Comparison of ENCODE assay signal across 8 cellular contexts in genomic region chr9:36037580-36038169, GRCh38. TPM values are rescaled to one million over a fixed set of nuclear protein-coding genes. Genes with fewer than 3 reads are reported as not detected.
DNase-seq lines count a peak whose midpoint lies in the region; ATAC-seq and TF ChIP-seq lines count a peak whose summit lies in the region.

No MANE protein-coding gene starts in this region.

- no peaks in the 10 kb centered on the region for H3K27me3 Mint-ChIP-seq in activated CD8-positive, alpha-beta T cell treated with anti-CD3 and anti-CD28 coated beads for 36 hours

- H3K4me1 Mint-ChIP-seq in activated CD8-positive, alpha-beta T cell treated with anti-CD3 and anti-CD28 coated beads for 36 hours (ENCODE audit: low read depth): peaks cover 43% of the 10 kb centered on the region

- no peaks in the 10 kb centered on the region for H3K27me3 ChIP-seq in gastroesophageal sphincter
- H3K27me3 ChIP-seq in ovary: no peaks in the 10 kb centered on the region

- intact Hi-C loops in activated CD8-positive, alpha-beta T cell treated with anti-CD3 and anti-CD28 coated beads for 36 hours (cut with micrococcal nuclease): no loop called here
- intact Hi-C loops in ovary (cut with DNase I): no loop called here

- no peaks in the 10 kb centered on the region for H3K36me3 Mint-ChIP-seq in activated CD8-positive, alpha-beta T cell treated with anti-CD3 and anti-CD28 coated beads for 36 hours (ENCODE audit: low read depth)

- H3K9me3 Mint-ChIP-seq in activated CD8-positive, alpha-beta T cell treated with anti-CD3 and anti-CD28 coated beads for 36 hours: no peaks in the 10 kb centered on the region

- no peaks in the 10 kb centered on the region for H3K36me3 ChIP-seq in gastroesophageal sphincter
- no peaks in the 10 kb centered on the region for H3K36me3 ChIP-seq in ovary

- ATAC-seq in activated CD8-positive, alpha-beta T cell treated with anti-CD3 and anti-CD28 coated beads for 36 hours: no peak
- no peak for ATAC-seq in gastroesophageal sphincter
- no peak for ATAC-seq in HG03571 (IDR thresholded peaks at IDR 0.05; ENCODE audit: unreplicated experiment)
- no peak for ATAC-seq in GM18873 (IDR thresholded peaks at IDR 0.05; ENCODE audit: low FRiP score, unreplicated experiment)

- H3K9me3 ChIP-seq in gastroesophageal sphincter: no peaks in the 10 kb centered on the region
- H3K9me3 ChIP-seq in ovary: no peaks in the 10 kb centered on the region

- no peak for TF ChIP-seq POLR2A in gastroesophageal sphincter (IDR thresholded peaks at IDR 0.05)
- TF ChIP-seq POLR2A in ovary (IDR thresholded peaks at IDR 0.05): no peak

- TF ChIP-seq EP300 in gastroesophageal sphincter (IDR thresholded peaks at IDR 0.05): no peak
- TF ChIP-seq EP300 in ovary (IDR thresholded peaks at IDR 0.05): no peak

- H3K4me3 Mint-ChIP-seq in activated CD8-positive, alpha-beta T cell treated with anti-CD3 and anti-CD28 coated beads for 36 hours: peak overlapping the region; percentile 81

- H3K27ac Mint-ChIP-seq in activated CD8-positive, alpha-beta T cell treated with anti-CD3 and anti-CD28 coated beads for 36 hours: peak overlapping the region; percentile 69

- WGBS in gastroesophageal sphincter (ENCODE audit: low coverage in 1 of 2), 2 donors: 6 to 10% methylated on average over 7 to 15 of the region's 16 CpGs
- WGBS in ovary, 3 donors: 12 to 19% (median 14%) methylated on average over 16 of the region's 16 CpGs

- H3K4me1 ChIP-seq in gastroesophageal sphincter: peaks cover 0 to 54% (median 4%) of the 10 kb centered on the region in 3 donors
- peaks cover 5% of the 10 kb centered on the region for H3K4me1 ChIP-seq in ovary (ENCODE audit: insufficient read depth)

- POLR2A ChIA-PET in activated CD8-positive, alpha-beta T cell treated with anti-CD3 and anti-CD28 coated beads for 36 hours (lab: Charles Lee): interaction anchor here (0.6 to 1.2 kb wide), 4 partner anchors 8 to 19 kb away, joined by 3 to 5 read pairs (median 3); no protein-coding TSS in a partner anchor

- H3K27ac ChIP-seq in C4-2B (peak overlapping the region; percentile 71), gastroesophageal sphincter (peak overlapping the region; percentile 47 to 89 (median 88)), ovary (peak overlapping the region; percentile 28 to 46)

- CTCF ChIA-PET in activated CD8-positive, alpha-beta T cell treated with anti-CD3 and anti-CD28 coated beads for 36 hours (lab: Charles Lee): interaction anchor here (0.7 to 6.8 kb wide), 11 partner anchors 8 to 409 kb away, joined by 3 to 47 read pairs (median 3); no protein-coding TSS in a partner anchor

- H3K4me3 ChIP-seq in HFF-Myc (replicated peaks; ENCODE audit: low read depth, low read length) (peak overlapping the region; percentile 57), gastroesophageal sphincter (peak overlapping the region; percentile 87 to 95), ovary (peak overlapping the region; percentile 67)

- TF ChIP-seq CTCF in C4-2B (conservative IDR thresholded peaks at IDR 0.05) (no peak), HFF-Myc (IDR thresholded peaks at IDR 0.05; ENCODE audit: low read depth, low read length, missing control alignments) (no peak), gastroesophageal sphincter (IDR thresholded peaks at IDR 0.05) (no peak), ovary (IDR thresholded peaks at IDR 0.05) (no peak)
- TF ChIP-seq CTCF in activated CD8-positive, alpha-beta T cell treated with anti-CD3 and anti-CD28 coated beads for 36 hours (IDR thresholded peaks at IDR 0.05): no peak

- DNase-seq in HFF-Myc (ENCODE audit: extremely low read depth, low read depth): no peak
- no peak for DNase-seq in activated CD8-positive, alpha-beta T cell treated with anti-CD3 and anti-CD28 coated beads for 36 hours
- DNase-seq in ovary: no peak
- DNase-seq in COLO668 (lab: John Stamatoyannopoulos, UW; ENCODE audit: unreplicated experiment): no peak

RNA-seq across cellular contexts. Expression of gene RECK, which starts 1.0 kb away (rescaled TPM):
- 1 to 10 TPM; 5.3 to 6.5 TPM for total RNA-seq in activated CD8-positive, alpha-beta T cell treated with anti-CD3 and anti-CD28 coated beads for 36 hours
- 10 to 100 TPM; 12.6 to 29.5 (median 18.6) TPM for total RNA-seq in gastroesophageal sphincter
- total RNA-seq in ovary: 10 to 100 TPM; 10.7 to 24.2 (median 16.8) TPM
- 10 to 100 TPM; 11.4 to 19.8 TPM for polyA plus RNA-seq in ovary

Comparison
In these comparisons a context has a peak if more than half of its experiments do, and no peak if none do; other contexts are left out.
1. H3K27ac ChIP-seq: peak in every context shown above with its lines; median percentile 88 in gastroesophageal sphincter; 71 in C4-2B; 37 in ovary.